In the genomic region with DNA sequence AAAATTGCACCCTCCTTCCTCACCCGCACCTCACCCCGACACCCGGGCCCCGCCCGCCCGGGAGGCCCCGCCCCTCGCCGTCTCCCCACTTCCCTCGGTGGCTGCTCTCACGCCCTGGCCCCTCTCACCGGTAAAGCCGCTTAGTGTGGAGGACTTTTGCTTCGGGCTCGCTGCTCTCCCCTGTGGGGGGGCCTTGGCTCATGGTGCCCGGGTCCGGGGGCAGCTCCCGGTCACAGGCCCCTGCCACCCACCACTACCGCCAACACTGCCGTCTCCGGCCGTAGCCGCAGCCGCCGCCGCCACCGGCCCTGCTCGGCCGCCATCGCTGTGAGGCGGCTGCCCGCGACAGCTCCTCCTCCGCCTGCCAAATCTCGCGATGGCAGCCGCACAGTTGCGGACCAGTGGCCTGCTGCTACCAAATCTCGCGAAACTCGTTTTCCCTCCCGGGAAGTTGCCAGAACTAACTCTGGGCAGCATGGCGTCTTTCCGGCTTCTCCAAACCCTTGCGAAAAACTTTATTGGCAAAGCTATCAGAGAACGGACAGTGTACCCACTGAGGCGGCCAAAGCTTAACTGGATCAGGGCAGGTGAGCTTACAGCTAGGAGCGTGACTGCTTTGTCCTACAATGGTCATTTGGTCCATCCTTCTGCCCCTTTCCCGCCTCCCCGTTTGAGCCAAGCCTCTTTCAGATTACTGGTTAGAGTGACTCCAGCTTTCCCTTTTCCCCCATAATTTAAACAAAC, we compare ENCODE assay signal across 8 cellular contexts. TPM values are rescaled to one million over a fixed set of nuclear protein-coding genes. Genes with fewer than 3 reads are reported as not detected.
A peak's percentile ranks its signal among the peaks of the same experiment; 100 is the strongest.
DNase-seq lines count a peak whose midpoint lies in the region; ATAC-seq and TF ChIP-seq lines count a peak whose summit lies in the region.

A gene with protein sequence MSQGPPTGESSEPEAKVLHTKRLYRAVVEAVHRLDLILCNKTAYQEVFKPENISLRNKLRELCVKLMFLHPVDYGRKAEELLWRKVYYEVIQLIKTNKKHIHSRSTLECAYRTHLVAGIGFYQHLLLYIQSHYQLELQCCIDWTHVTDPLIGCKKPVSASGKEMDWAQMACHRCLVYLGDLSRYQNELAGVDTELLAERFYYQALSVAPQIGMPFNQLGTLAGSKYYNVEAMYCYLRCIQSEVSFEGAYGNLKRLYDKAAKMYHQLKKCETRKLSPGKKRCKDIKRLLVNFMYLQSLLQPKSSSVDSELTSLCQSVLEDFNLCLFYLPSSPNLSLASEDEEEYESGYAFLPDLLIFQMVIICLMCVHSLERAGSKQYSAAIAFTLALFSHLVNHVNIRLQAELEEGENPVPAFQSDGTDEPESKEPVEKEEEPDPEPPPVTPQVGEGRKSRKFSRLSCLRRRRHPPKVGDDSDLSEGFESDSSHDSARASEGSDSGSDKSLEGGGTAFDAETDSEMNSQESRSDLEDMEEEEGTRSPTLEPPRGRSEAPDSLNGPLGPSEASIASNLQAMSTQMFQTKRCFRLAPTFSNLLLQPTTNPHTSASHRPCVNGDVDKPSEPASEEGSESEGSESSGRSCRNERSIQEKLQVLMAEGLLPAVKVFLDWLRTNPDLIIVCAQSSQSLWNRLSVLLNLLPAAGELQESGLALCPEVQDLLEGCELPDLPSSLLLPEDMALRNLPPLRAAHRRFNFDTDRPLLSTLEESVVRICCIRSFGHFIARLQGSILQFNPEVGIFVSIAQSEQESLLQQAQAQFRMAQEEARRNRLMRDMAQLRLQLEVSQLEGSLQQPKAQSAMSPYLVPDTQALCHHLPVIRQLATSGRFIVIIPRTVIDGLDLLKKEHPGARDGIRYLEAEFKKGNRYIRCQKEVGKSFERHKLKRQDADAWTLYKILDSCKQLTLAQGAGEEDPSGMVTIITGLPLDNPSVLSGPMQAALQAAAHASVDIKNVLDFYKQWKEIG (minus strand): TSS at position 347 of the 744 bp plus-strand sequence. CDS start 145 bp downstream, at position 202.

- no peak for TF ChIP-seq CTCF in VCaP (conservative IDR thresholded peaks at IDR 0.05)
- TF ChIP-seq CTCF in breast epithelium (IDR thresholded peaks at IDR 0.05), result no peak

- H3K36me3 ChIP-seq in ACC112 (ENCODE audit: insufficient read depth, low read length), result peaks cover 7% of the 10 kb centered on the region; the same call in 1 of the 2 replicates
- no peaks in the 10 kb centered on the region for H3K36me3 ChIP-seq in breast epithelium

- H3K27me3 ChIP-seq in ACC112 (ENCODE audit: insufficient read depth, low read length), result no peaks in the 10 kb centered on the region
- H3K27me3 ChIP-seq in breast epithelium, result no peaks in the 10 kb centered on the region

- peaks cover 52% of the 10 kb centered on the region for H3K79me2 ChIP-seq in ACC112 (ENCODE audit: control insufficient read depth, insufficient read depth, low read length, unreplicated experiment)

- H3K4me3 ChIP-seq in ACC112 (ENCODE audit: low read depth, low read length) (peak within 1 kb of the TSS; percentile 89), breast epithelium (peak within 1 kb of the TSS; percentile 77 to 96 (median 89)), iPS-18c (ENCODE audit: insufficient read depth, low read depth, low read length) (peak within 1 kb of the TSS; percentile 87), skin epidermis (peak within 1 kb of the TSS; percentile 60 to 90 (median 72))

- H3K9me3 ChIP-seq in breast epithelium, result no peaks in the 10 kb centered on the region
- H3K9me3 ChIP-seq in iPS-18c (ENCODE audit: control insufficient read depth, insufficient read depth, low read length), result no peaks in the 10 kb centered on the region

- H3K4me1 ChIP-seq in ACC112 (ENCODE audit: control insufficient read depth, insufficient read depth, low read length, unreplicated experiment) (peaks cover 29% of the 10 kb centered on the region), breast epithelium (peaks cover 0 to 18% of the 10 kb centered on the region in 2 donors)

- peak within 1 kb of the TSS; percentile 76 for H3K27ac ChIP-seq in ACC112 (ENCODE audit: low read depth, low read length)
- peak within 1 kb of the TSS; percentile 92 for H3K27ac ChIP-seq in VCaP
- peak within 1 kb of the TSS; percentile 88 to 94 for H3K27ac ChIP-seq in breast epithelium
- H3K27ac ChIP-seq in skin epidermis, result peak within 1 kb of the TSS; percentile 79 to 99 (median 95)

- ATAC-seq in GM18870 (IDR thresholded peaks at IDR 0.05; ENCODE audit: unreplicated experiment), result peak; percentile 66
- ATAC-seq in HG03135 (IDR thresholded peaks at IDR 0.05; ENCODE audit: unreplicated experiment), result peak; percentile 76

- DNase-seq in NCI-H2196 treated with DMSO at 0.1 percent for 48 hours (lab: John Stamatoyannopoulos, UW; ENCODE audit: unreplicated experiment) (peak; percentile 95), breast epithelium (ENCODE audit: low spot score in 2 of 2) (peak; percentile 96 to 97)

- peak; percentile 83 for TF ChIP-seq POLR2A in breast epithelium (IDR thresholded peaks at IDR 0.05)

- H2AFZ ChIP-seq in ACC112 (ENCODE audit: low read length, unreplicated experiment), result peak within 1 kb of the TSS; percentile 70

- intact Hi-C loops in breast epithelium (cut with DNase I; ENCODE audit: low total_unique reads), result no loop called here

RNA-seq across cellular contexts. Expression of the gene that starts here (rescaled TPM):
- total RNA-seq in breast epithelium, result 10 to 100 TPM; 35.7 to 67.8 (median 54.7) TPM

Comparison
In these comparisons a context has a peak if more than half of its experiments do, and no peak if none do; other contexts are left out.
1. Peak in every context shown above with its lines: DNase-seq, ATAC-seq, H3K4me3 ChIP-seq and H3K27ac ChIP-seq.